Comparison of ENCODE assay signal across 17 cellular contexts in the genomic region with DNA sequence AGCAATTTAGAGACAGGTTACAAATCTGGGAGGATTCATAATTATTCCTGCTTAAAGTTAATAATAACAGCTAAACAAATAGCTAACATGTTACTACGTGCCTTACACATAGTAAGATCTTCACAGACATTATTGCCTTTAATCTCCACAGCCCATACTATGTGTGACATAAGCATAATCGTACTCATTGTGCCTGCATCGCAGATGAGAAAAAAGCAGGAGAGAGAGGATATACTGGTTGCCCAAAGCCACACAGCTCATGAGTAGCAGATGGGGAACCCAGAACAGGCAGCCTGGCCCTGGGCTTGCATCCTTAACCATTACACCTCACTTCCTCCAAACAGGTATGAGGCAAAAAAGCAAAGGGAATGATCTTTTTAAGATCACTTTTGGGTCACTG.
DNase-seq lines count a peak whose midpoint lies in the region; ATAC-seq, FAIRE-seq and TF ChIP-seq lines count a peak whose summit lies in the region.
"Had no signal": no experiment of that assay in that cellular context is flagged by ENCODE, and none has a peak within 500 bp of the region (broad histone marks: within the 10 kb centered on the region; RNA-seq: fewer than 3 reads in every experiment).

No MANE protein-coding gene starts in this region.

- no peak for ATAC-seq in HG03520 (IDR thresholded peaks at IDR 0.05; ENCODE audit: unreplicated experiment)
- no peak for ATAC-seq in stimulated activated naive CD8-positive, alpha-beta T cell treated with anti-CD3 and anti-CD28 coated beads, Interleukin-15, amount 100 ng/mL, for 72 hours
- ATAC-seq: activated naive CD4-positive, alpha-beta T cell treated with anti-CD3 and anti-CD28 coated beads, Interleukin-2, amount 50 U/mL, for 72 hours had no signal

- H3K4me1 Mint-ChIP-seq in MCF 10A (ENCODE audit: insufficient read depth, unreplicated experiment), result no peaks in the 10 kb centered on the region
- H3K4me1 Mint-ChIP-seq in stimulated activated naive CD8-positive, alpha-beta T cell treated with anti-CD3 and anti-CD28 coated beads, Interleukin-15, amount 100 ng/mL, for 72 hours, result no peaks in the 10 kb centered on the region
- H3K4me1 Mint-ChIP-seq: activated B cell treated with CpG ODN at 0.5 μM for 24 hours; central memory CD8-positive, alpha-beta T cell; H9 had no signal

- WGBS in esophagus muscularis mucosa, result 90% methylated on average over 3 of the region's 3 CpGs
- WGBS in prostate gland, result 71% methylated on average over 3 of the region's 3 CpGs

- TF ChIP-seq POLR2A in H54 (IDR thresholded peaks at IDR 0.05; ENCODE audit: low read depth, low read length), result no peak
- no peak for TF ChIP-seq POLR2A in esophagus muscularis mucosa (IDR thresholded peaks at IDR 0.05; ENCODE audit: low read depth)
- no peak for TF ChIP-seq POLR2A in prostate gland (IDR thresholded peaks at IDR 0.05)
- TF ChIP-seq POLR2A in Peyer's patch (IDR thresholded peaks at IDR 0.05), result no peak

- H3K9me3 Mint-ChIP-seq in MCF 10A (ENCODE audit: unreplicated experiment), result no peaks in the 10 kb centered on the region
- peaks cover 0 to 3% of the 10 kb centered on the region in 2 donors for H3K9me3 Mint-ChIP-seq in stimulated activated naive CD8-positive, alpha-beta T cell treated with anti-CD3 and anti-CD28 coated beads, Interleukin-15, amount 100 ng/mL, for 72 hours
- H3K9me3 Mint-ChIP-seq: central memory CD8-positive, alpha-beta T cell; H9 had no signal

- no peak overlapping the region for H3K4me3 Mint-ChIP-seq in MCF 10A (ENCODE audit: unreplicated experiment)
- H3K4me3 Mint-ChIP-seq in stimulated activated naive CD8-positive, alpha-beta T cell treated with anti-CD3 and anti-CD28 coated beads, Interleukin-15, amount 100 ng/mL, for 72 hours, result no peak overlapping the region
- H3K4me3 Mint-ChIP-seq: activated B cell treated with CpG ODN at 0.5 μM for 24 hours; central memory CD8-positive, alpha-beta T cell; H9; T-helper 2 cell treated with Interferon-gamma antibody and Interleukin-4, amounts not matched to agents 5 μg/mL and 100 μg/mL, for 36 hours had no signal

- POLR2A ChIA-PET in MCF 10A (lab: Yijun Ruan, JAX), result no interaction called here

- DNase-seq in H54 (ENCODE audit: insufficient read length, low spot score), result no peak
- peak; percentile 60 for DNase-seq in esophagus muscularis mucosa (ENCODE audit: extremely low spot score)
- DNase-seq in prostate gland (ENCODE audit: low spot score), result no peak
- DNase-seq in Peyer's patch, result no peak
- no peak for DNase-seq in MCF 10A (ENCODE audit: unreplicated experiment)
- DNase-seq in stimulated activated naive CD8-positive, alpha-beta T cell treated with anti-CD3 and anti-CD28 coated beads, Interleukin-15, amount 100 ng/mL, for 72 hours, result no peak
- DNase-seq: activated B cell treated with CpG ODN at 0.5 μM for 24 hours, H9, head of caudate nucleus, mesendoderm, retina had no signal

- intact Hi-C loops in esophagus muscularis mucosa (cut with DNase I), result no loop called here
- intact Hi-C loops in prostate gland (cut with DNase I), result no loop called here
- intact Hi-C loops in MCF 10A (cut with micrococcal nuclease), result no loop called here

- TF ChIP-seq CTCF in 22Rv1 (IDR thresholded peaks at IDR 0.05) (no peak), esophagus muscularis mucosa (IDR thresholded peaks at IDR 0.05) (no peak), prostate gland (IDR thresholded peaks at IDR 0.05) (no peak), Peyer's patch (IDR thresholded peaks at IDR 0.05) (no peak), MCF 10A (IDR thresholded peaks at IDR 0.05; ENCODE audit: unreplicated experiment) (no peak)

- H3K36me3 ChIP-seq in esophagus muscularis mucosa (no peaks in the 10 kb centered on the region), prostate gland (no peaks in the 10 kb centered on the region), Peyer's patch (no peaks in the 10 kb centered on the region)

- CTCF ChIA-PET in MCF 10A (lab: Yijun Ruan, JAX), result interaction anchor here (1.0 kb wide), 1 partner anchor 12 kb away, joined by 5 read pairs; no protein-coding TSS in a partner anchor

- no peaks in the 10 kb centered on the region for H3K9me3 ChIP-seq in esophagus muscularis mucosa
- H3K9me3 ChIP-seq in prostate gland, result no peaks in the 10 kb centered on the region
- H3K9me3 ChIP-seq in Peyer's patch, result no peaks in the 10 kb centered on the region

- TF ChIP-seq EP300 in esophagus muscularis mucosa (IDR thresholded peaks at IDR 0.05), result no peak

- H3K27ac Mint-ChIP-seq in MCF 10A (ENCODE audit: low read depth, unreplicated experiment), result no peak overlapping the region
- H3K27ac Mint-ChIP-seq in stimulated activated naive CD8-positive, alpha-beta T cell treated with anti-CD3 and anti-CD28 coated beads, Interleukin-15, amount 100 ng/mL, for 72 hours, result no peak overlapping the region
- H3K27ac Mint-ChIP-seq: activated B cell treated with CpG ODN at 0.5 μM for 24 hours; activated naive CD4-positive, alpha-beta T cell treated with anti-CD3 and anti-CD28 coated beads, Interleukin-2, amount 50 U/mL, for 72 hours; H9; T-helper 2 cell treated with Interferon-gamma antibody and Interleukin-4, amounts not matched to agents 5 μg/mL and 100 μg/mL, for 36 hours had no signal

- H3K27ac ChIP-seq in 22Rv1 (0 out of 2 replicates have a peak overlapping the region, but pooled peaks have one; percentile 25), esophagus muscularis mucosa (replicated peaks in 1 of 4) (peak overlapping the region in 1 of 4 donors; percentile 29), prostate gland (peak overlapping the region; percentile 0 to 4), Peyer's patch (peak overlapping the region in 1 of 4 donors; percentile 27)

- peak; percentile 15 for FAIRE-seq in H54 (lab: Jason Lieb, UNC)
- FAIRE-seq: GM12878 had no signal

- no peaks in the 10 kb centered on the region for H3K27me3 Mint-ChIP-seq in MCF 10A (ENCODE audit: insufficient read depth, unreplicated experiment)
- no peaks in the 10 kb centered on the region for H3K27me3 Mint-ChIP-seq in stimulated activated naive CD8-positive, alpha-beta T cell treated with anti-CD3 and anti-CD28 coated beads, Interleukin-15, amount 100 ng/mL, for 72 hours
- H3K27me3 Mint-ChIP-seq: activated B cell treated with CpG ODN at 0.5 μM for 24 hours had no signal

- H3K4me3 ChIP-seq in esophagus muscularis mucosa, result no peak overlapping the region
- H3K4me3 ChIP-seq in prostate gland, result no peak overlapping the region
- H3K4me3 ChIP-seq in Peyer's patch, result no peak overlapping the region
- H3K4me3 ChIP-seq: GM12878 had no signal

- no peaks in the 10 kb centered on the region for H3K36me3 Mint-ChIP-seq in MCF 10A (ENCODE audit: insufficient read depth, unreplicated experiment)
- H3K36me3 Mint-ChIP-seq: activated naive CD4-positive, alpha-beta T cell treated with anti-CD3 and anti-CD28 coated beads, Interleukin-2, amount 50 U/mL, for 72 hours had no signal

- no TSS peak for BruUV-seq in MCF 10A (replicated peaks; lab: Mats Ljungman, UMichigan)

- H3K4me1 ChIP-seq in esophagus muscularis mucosa (peaks cover 0 to 10% (median 8%) of the 10 kb centered on the region in 4 donors), prostate gland (replicated peaks) (no peaks in the 10 kb centered on the region), Peyer's patch (no peaks in the 10 kb centered on the region)

- H3K27me3 ChIP-seq in esophagus muscularis mucosa (no peaks in the 10 kb centered on the region), prostate gland (replicated peaks; ENCODE audit: insufficient read depth) (no peaks in the 10 kb centered on the region), Peyer's patch (no peaks in the 10 kb centered on the region)
